ENCODE assay signal across 1 cellular context in the genomic region with DNA sequence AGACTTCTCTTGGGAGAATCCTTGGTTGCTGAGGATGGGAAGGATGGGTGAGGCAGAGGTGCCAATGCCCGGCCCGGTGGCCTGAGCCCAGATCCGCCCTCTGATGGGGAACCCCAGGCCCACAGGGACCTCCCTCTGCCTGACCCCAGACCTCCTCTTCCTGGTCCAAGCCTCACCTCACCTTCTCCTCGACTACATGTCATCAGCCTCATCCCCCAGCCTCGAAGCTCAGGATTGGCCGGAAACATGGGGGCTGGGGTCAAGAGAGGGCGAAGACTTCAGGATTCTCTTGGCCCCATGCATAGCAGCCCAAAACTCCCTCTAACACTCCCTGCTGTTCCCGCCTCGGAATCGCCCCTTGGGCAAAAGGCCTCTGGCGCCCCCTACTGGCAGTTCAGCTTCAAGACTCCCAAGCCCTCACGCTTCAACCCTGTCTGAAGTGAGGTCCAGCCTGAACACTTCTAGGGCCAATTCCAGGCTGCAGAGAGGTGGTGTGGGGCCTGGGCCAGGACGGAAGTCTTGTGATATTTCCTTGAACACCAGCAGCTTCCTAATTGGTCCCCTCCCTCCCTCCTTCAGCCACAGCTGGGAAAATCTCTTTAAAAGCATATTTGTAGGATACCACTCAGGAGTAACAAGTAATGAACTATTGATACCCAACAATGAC.
TF ChIP-seq lines count a peak whose summit lies in the region.

No MANE protein-coding gene starts in this region.

TF ChIP-seq in GM12878, 131 proteins besides CTCF, POLR2A, EP300 and RAD21 (continued from another document):
- TF ChIP-seq, protein P1, sequence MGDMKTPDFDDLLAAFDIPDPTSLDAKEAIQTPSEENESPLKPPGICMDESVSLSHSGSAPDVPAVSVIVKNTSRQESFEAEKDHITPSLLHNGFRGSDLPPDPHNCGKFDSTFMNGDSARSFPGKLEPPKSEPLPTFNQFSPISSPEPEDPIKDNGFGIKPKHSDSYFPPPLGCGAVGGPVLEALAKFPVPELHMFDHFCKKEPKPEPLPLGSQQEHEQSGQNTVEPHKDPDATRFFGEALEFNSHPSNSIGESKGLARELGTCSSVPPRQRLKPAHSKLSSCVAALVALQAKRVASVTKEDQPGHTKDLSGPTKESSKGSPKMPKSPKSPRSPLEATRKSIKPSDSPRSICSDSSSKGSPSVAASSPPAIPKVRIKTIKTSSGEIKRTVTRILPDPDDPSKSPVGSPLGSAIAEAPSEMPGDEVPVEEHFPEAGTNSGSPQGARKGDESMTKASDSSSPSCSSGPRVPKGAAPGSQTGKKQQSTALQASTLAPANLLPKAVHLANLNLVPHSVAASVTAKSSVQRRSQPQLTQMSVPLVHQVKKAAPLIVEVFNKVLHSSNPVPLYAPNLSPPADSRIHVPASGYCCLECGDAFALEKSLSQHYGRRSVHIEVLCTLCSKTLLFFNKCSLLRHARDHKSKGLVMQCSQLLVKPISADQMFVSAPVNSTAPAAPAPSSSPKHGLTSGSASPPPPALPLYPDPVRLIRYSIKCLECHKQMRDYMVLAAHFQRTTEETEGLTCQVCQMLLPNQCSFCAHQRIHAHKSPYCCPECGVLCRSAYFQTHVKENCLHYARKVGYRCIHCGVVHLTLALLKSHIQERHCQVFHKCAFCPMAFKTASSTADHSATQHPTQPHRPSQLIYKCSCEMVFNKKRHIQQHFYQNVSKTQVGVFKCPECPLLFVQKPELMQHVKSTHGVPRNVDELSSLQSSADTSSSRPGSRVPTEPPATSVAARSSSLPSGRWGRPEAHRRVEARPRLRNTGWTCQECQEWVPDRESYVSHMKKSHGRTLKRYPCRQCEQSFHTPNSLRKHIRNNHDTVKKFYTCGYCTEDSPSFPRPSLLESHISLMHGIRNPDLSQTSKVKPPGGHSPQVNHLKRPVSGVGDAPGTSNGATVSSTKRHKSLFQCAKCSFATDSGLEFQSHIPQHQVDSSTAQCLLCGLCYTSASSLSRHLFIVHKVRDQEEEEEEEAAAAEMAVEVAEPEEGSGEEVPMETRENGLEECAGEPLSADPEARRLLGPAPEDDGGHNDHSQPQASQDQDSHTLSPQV (IDR thresholded peaks at IDR 0.05), result no peak
- TF ChIP-seq WRNIP1 (IDR thresholded peaks at IDR 0.05; ENCODE audit: borderline replicate concordance, low read depth, low read length) (0 out of 2 replicates have a peak, but pooled peaks have one; percentile 59), KLF5 (IDR thresholded peaks at IDR 0.05; ENCODE audit: partially characterized antibody) (peak; percentile 43), RELA (IDR thresholded peaks at IDR 0.05; ENCODE audit: borderline replicate concordance, partially characterized antibody) (peak; percentile 46), SREBF2 (IDR thresholded peaks at IDR 0.05; ENCODE audit: low read length) (peak; percentile 34; the same call in 1 of the 2 replicates), GATAD2B (conservative IDR thresholded peaks at IDR 0.05; ENCODE audit: low read depth) (peak; percentile 52; the same call in 1 of the 2 replicates), CBFB (IDR thresholded peaks at IDR 0.05; ENCODE audit: low read depth) (no peak), CHD4 (IDR thresholded peaks at IDR 0.05) (no peak), MEF2B (IDR thresholded peaks at IDR 0.05; ENCODE audit: partially characterized antibody, poor library complexity, severe bottlenecking) (peak; percentile 24), NFIC (IDR thresholded peaks at IDR 0.05; ENCODE audit: low read depth, low read length) (no peak), BMI1 (IDR thresholded peaks at IDR 0.05; ENCODE audit: borderline replicate concordance) (no peak), RB1 (IDR thresholded peaks at IDR 0.05; ENCODE audit: borderline replicate concordance) (peak; percentile 97; the same call in 1 of the 2 replicates), NBN (IDR thresholded peaks at IDR 0.05) (peak; percentile 85), GABPA (IDR thresholded peaks at IDR 0.05; ENCODE audit: low read depth) (no peak), MEF2A (IDR thresholded peaks at IDR 0.05; ENCODE audit: insufficient read depth, low read depth, low read length) (0 out of 2 replicates have a peak, but pooled peaks have one; percentile 13), HDAC2 (IDR thresholded peaks at IDR 0.05) (no peak), SUZ12 (IDR thresholded peaks at IDR 0.05; ENCODE audit: unreplicated experiment) (no peak), EED (IDR thresholded peaks at IDR 0.05; ENCODE audit: low read depth) (peak; percentile 62; the same call in 1 of the 2 replicates), EGR1 (IDR thresholded peaks at IDR 0.05; ENCODE audit: borderline replicate concordance in 1 of 2, low read depth in 2 of 2, low read length in 2 of 2) (0 out of 3 replicates have a peak, but pooled peaks of 1 of the 2 experiments have one; percentile 15), BHLHE40 (IDR thresholded peaks at IDR 0.05; ENCODE audit: borderline replicate concordance in 1 of 2, low read depth in 2 of 2, low read length in 1 of 2) (peak; percentile 29 to 42; a peak in 1 of 4 replicates), SMAD5 (IDR thresholded peaks at IDR 0.05; ENCODE audit: low read depth) (no peak), STAT3 (IDR thresholded peaks at IDR 0.05; ENCODE audit: low read depth, low read length) (no peak), KAT2A (conservative IDR thresholded peaks at IDR 0.05; ENCODE audit: control insufficient read depth, low read depth, low read length) (no peak), SUPT20H (IDR thresholded peaks at IDR 0.05; ENCODE audit: borderline replicate concordance, control insufficient read depth, low read depth, low read length) (no peak), SMARCA5 (IDR thresholded peaks at IDR 0.05) (no peak), SP1 (IDR thresholded peaks at IDR 0.05; ENCODE audit: low read depth, low read length) (peak; percentile 11), CREB1 (IDR thresholded peaks at IDR 0.05; ENCODE audit: low read depth) (no peak), CHD1 (IDR thresholded peaks at IDR 0.05; ENCODE audit: low read depth, low read length) (no peak), ETV6 (conservative IDR thresholded peaks at IDR 0.05 in 1 of 2, IDR thresholded peaks at IDR 0.05 in 1 of 2; ENCODE audit: borderline replicate concordance in 1 of 2, low read depth in 1 of 2) (no peak), JUND (IDR thresholded peaks at IDR 0.05; ENCODE audit: low read depth, low read length) (no peak), POU2F2 (IDR thresholded peaks at IDR 0.05; ENCODE audit: borderline replicate concordance, low read depth, low read length) (peak; percentile 84; the same call in 2 of the 3 replicates), POLR2AphosphoS5 (IDR thresholded peaks at IDR 0.05; ENCODE audit: low read length) (no peak), NR2F1 (conservative IDR thresholded peaks at IDR 0.05) (peak; percentile 71), IKZF1 (conservative IDR thresholded peaks at IDR 0.05) (peak; percentile 65)
- TF ChIP-seq, protein P2, sequence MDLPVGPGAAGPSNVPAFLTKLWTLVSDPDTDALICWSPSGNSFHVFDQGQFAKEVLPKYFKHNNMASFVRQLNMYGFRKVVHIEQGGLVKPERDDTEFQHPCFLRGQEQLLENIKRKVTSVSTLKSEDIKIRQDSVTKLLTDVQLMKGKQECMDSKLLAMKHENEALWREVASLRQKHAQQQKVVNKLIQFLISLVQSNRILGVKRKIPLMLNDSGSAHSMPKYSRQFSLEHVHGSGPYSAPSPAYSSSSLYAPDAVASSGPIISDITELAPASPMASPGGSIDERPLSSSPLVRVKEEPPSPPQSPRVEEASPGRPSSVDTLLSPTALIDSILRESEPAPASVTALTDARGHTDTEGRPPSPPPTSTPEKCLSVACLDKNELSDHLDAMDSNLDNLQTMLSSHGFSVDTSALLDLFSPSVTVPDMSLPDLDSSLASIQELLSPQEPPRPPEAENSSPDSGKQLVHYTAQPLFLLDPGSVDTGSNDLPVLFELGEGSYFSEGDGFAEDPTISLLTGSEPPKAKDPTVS (IDR thresholded peaks at IDR 0.05; ENCODE audit: low read depth, low read length), result no peak
- TF ChIP-seq, protein P3, sequence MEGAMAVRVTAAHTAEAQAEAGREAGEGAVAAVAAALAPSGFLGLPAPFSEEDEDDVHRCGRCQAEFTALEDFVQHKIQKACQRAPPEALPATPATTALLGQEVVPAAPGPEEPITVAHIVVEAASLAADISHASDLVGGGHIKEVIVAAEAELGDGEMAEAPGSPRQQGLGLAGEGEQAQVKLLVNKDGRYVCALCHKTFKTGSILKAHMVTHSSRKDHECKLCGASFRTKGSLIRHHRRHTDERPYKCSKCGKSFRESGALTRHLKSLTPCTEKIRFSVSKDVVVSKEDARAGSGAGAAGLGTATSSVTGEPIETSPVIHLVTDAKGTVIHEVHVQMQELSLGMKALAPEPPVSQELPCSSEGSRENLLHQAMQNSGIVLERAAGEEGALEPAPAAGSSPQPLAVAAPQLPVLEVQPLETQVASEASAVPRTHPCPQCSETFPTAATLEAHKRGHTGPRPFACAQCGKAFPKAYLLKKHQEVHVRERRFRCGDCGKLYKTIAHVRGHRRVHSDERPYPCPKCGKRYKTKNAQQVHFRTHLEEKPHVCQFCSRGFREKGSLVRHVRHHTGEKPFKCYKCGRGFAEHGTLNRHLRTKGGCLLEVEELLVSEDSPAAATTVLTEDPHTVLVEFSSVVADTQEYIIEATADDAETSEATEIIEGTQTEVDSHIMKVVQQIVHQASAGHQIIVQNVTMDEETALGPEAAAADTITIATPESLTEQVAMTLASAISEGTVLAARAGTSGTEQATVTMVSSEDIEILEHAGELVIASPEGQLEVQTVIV (IDR thresholded peaks at IDR 0.05; ENCODE audit: borderline replicate concordance, partially characterized antibody), result no peak
TF ChIP-seq in GM12878: peak in this region for 28.
